ENCODE assay signal across 1 cellular context in genomic region chr17:72185571-72185970, GRCh38.
TF ChIP-seq lines count a peak whose summit lies in the region.

No MANE protein-coding gene starts in this region.

TF ChIP-seq in GM23338, 12 proteins besides CTCF, POLR2A, EP300 and RAD21:
- TF ChIP-seq ZNF462 (CRISPR knock-in tag; IDR thresholded peaks at IDR 0.05) (no peak), ZNF331 (CRISPR knock-in tag; IDR thresholded peaks at IDR 0.05; ENCODE audit: low read depth) (no peak), STAT1 (IDR thresholded peaks at IDR 0.05; ENCODE audit: unreplicated experiment) (no peak), ZNF114 (CRISPR knock-in tag; IDR thresholded peaks at IDR 0.05) (no peak), EZH2 (IDR thresholded peaks at IDR 0.05; ENCODE audit: low read depth, unreplicated experiment) (no peak), EZH2phosphoT487 (IDR thresholded peaks at IDR 0.05; ENCODE audit: unreplicated experiment) (no peak), JUNB (IDR thresholded peaks at IDR 0.05; ENCODE audit: unreplicated experiment) (no peak), POLR2AphosphoS5 (IDR thresholded peaks at IDR 0.05; ENCODE audit: low read depth) (no peak)
TF ChIP-seq in GM23338: peak in this region for 0.
